In genomic region chr2:7674606-7675005, GRCh38 we compare ENCODE assay signal across 18 cellular contexts.
DNase-seq lines count a peak whose midpoint lies in the region; ATAC-seq, FAIRE-seq and TF ChIP-seq lines count a peak whose summit lies in the region.
"Had no signal": no experiment of that assay in that cellular context is flagged by ENCODE, and none has a peak within 500 bp of the region (broad histone marks: within the 10 kb centered on the region; RNA-seq: fewer than 3 reads in every experiment).

No MANE protein-coding gene starts in this region.

- H3K79me1 ChIP-seq in H1 (ENCODE audit: low read depth, low read length): no peaks in the 10 kb centered on the region

- H2BK5ac ChIP-seq in H1 (ENCODE audit: low read depth, low read length): no peak overlapping the region

- H3K4me2 ChIP-seq in H1 (ENCODE audit: insufficient read depth in 1 of 2, low read depth in 2 of 2, low read length in 2 of 2): no peak overlapping the region

- H3K4me1 Mint-ChIP-seq in activated naive CD8-positive, alpha-beta T cell (ENCODE audit: low read depth): peaks cover 53% of the 10 kb centered on the region
- peaks cover 53% of the 10 kb centered on the region for H3K4me1 Mint-ChIP-seq in activated naive CD8-positive, alpha-beta T cell treated with anti-CD3 and anti-CD28 coated beads for 36 hours

- H3K27me3 ChIP-seq in H1 (replicated peaks in 1 of 4; ENCODE audit: control insufficient read depth in 3 of 4, extremely low read depth in 1 of 4, insufficient read depth in 3 of 4, low read length in 3 of 4): no peaks in the 10 kb centered on the region
- H3K27me3 ChIP-seq: SJSA1 had no signal

- TF ChIP-seq POLR2A in H1 (IDR thresholded peaks at IDR 0.05; ENCODE audit: control extremely low read depth in 1 of 2, low read depth in 2 of 2, low read length in 2 of 2): no peak

- H3K4ac ChIP-seq in H1 (replicated peaks; ENCODE audit: insufficient read length, low read depth, low read length): no peak overlapping the region

- H3K9ac ChIP-seq in H1 (replicated peaks in 1 of 4; ENCODE audit: extremely low read depth in 1 of 4, low read depth in 3 of 4, low read length in 3 of 4): no peak overlapping the region

- POLR2A ChIA-PET in H1 (lab: Charles Lee; ENCODE audit: partially characterized antibody): no interaction called here

- FAIRE-seq in H1 (lab: Jason Lieb, UNC): no peak
- FAIRE-seq: A204.1, GM19239, HTR-8/SVneo had no signal

- no peak overlapping the region for H2AFZ ChIP-seq in H1 (ENCODE audit: low read length)

- no peak overlapping the region for H2BK12ac ChIP-seq in H1 (ENCODE audit: low read depth, low read length)

- peaks cover 0 to 6% of the 10 kb centered on the region in 2 experiments; a peak in 1 of 4 replicates for H3K9me3 ChIP-seq in H1 (ENCODE audit: insufficient read depth in 2 of 2, low read depth in 1 of 2, low read length in 1 of 2)
- H3K9me3 ChIP-seq: SJSA1 had no signal

- H3K23ac ChIP-seq in H1 (ENCODE audit: insufficient read length): no peak overlapping the region

- ATAC-seq in GM21528 (IDR thresholded peaks at IDR 0.05; ENCODE audit: low FRiP score, unreplicated experiment): no peak
- ATAC-seq in HG03159 (IDR thresholded peaks at IDR 0.05; ENCODE audit: unreplicated experiment): no peak
- ATAC-seq in left colon: no peak
- ATAC-seq: HCT116 had no signal

- H3K36me3 Mint-ChIP-seq in activated naive CD8-positive, alpha-beta T cell: peaks cover 2% of the 10 kb centered on the region
- peaks cover 43% of the 10 kb centered on the region for H3K36me3 Mint-ChIP-seq in activated naive CD8-positive, alpha-beta T cell treated with anti-CD3 and anti-CD28 coated beads for 36 hours
- H3K36me3 Mint-ChIP-seq: CD14-positive monocyte had no signal

- H3K18ac ChIP-seq in H1 (ENCODE audit: extremely low read depth, low read length): no peak overlapping the region

- no peak overlapping the region for H3K27ac ChIP-seq in H1 (ENCODE audit: low read depth, low read length)
- H3K27ac ChIP-seq: HL-60, SJSA1 had no signal

- no peak for DNase-seq in activated naive CD8-positive, alpha-beta T cell treated with anti-CD3 and anti-CD28 coated beads for 36 hours
- DNase-seq in NCI-H446 (lab: John Stamatoyannopoulos, UW): peak; percentile 18 to 81
- DNase-seq in H1 (ENCODE audit: low read depth in 1 of 2, low spot score in 2 of 2): no peak
- DNase-seq in left colon: no peak
- DNase-seq: COR-L47, NCI-H1417, NCI-H187 treated with DMSO at 0.1 percent for 48 hours, NCI-H82 had no signal

- CTCF ChIA-PET in H1 (lab: Charles Lee; ENCODE audit: partially characterized antibody): interaction anchor here (1.0 to 2.5 kb wide), 6 partner anchors 19 to 390 kb away, joined by 3 to 12 read pairs (median 4); no protein-coding TSS in a partner anchor

- peak overlapping the region; percentile 21 for H2BK120ac ChIP-seq in H1 (replicated peaks; ENCODE audit: low read depth, low read length)

- no peak overlapping the region for H3K14ac ChIP-seq in H1 (ENCODE audit: insufficient read length)

- TF ChIP-seq EP300 in H1 (IDR thresholded peaks at IDR 0.05; ENCODE audit: borderline replicate concordance in 1 of 2, low read depth in 2 of 2, low read length in 2 of 2): no peak

- no peak overlapping the region for H3K4me3 ChIP-seq in H1 (ENCODE audit: extremely low read depth in 1 of 4, insufficient read depth in 2 of 4, low read depth in 3 of 4, low read length in 4 of 4)
- H3K4me3 ChIP-seq: SJSA1 had no signal

- no peak for TF ChIP-seq RAD21 in H1 (IDR thresholded peaks at IDR 0.05 in 1 of 2, conservative IDR thresholded peaks at IDR 0.05 in 1 of 2; ENCODE audit: low read depth in 2 of 2, low read length in 2 of 2)

- H3K56ac ChIP-seq in H1 (replicated peaks; ENCODE audit: insufficient read length, low read depth, low read length): no peak overlapping the region

- H3K27ac Mint-ChIP-seq in activated naive CD8-positive, alpha-beta T cell: peak overlapping the region; percentile 10
- H3K27ac Mint-ChIP-seq in activated naive CD8-positive, alpha-beta T cell treated with anti-CD3 and anti-CD28 coated beads for 36 hours: no peak overlapping the region
- H3K27ac Mint-ChIP-seq: CD14-positive monocyte had no signal

- H3K27me3 Mint-ChIP-seq in activated naive CD8-positive, alpha-beta T cell: no peaks in the 10 kb centered on the region
- H3K27me3 Mint-ChIP-seq in activated naive CD8-positive, alpha-beta T cell treated with anti-CD3 and anti-CD28 coated beads for 36 hours: no peaks in the 10 kb centered on the region

- WGBS in H1 (ENCODE audit: extremely low coverage in 1 of 2, insufficient coverage in 1 of 2, insufficient read length in 1 of 2, insufficient replicate concordance in 2 of 2, low coverage in 1 of 2, low lambda C conversion rate in 2 of 2, missing lambda C conversion rate in 1 of 2), 2 experiments: 83% methylated on average over 2 of the region's 2 CpGs; no CpG with 5 or more reads in 1 of the 2 experiments

- no peaks in the 10 kb centered on the region for H3K23me2 ChIP-seq in H1 (ENCODE audit: low read depth, low read length)

- no peak overlapping the region for H3K4me3 Mint-ChIP-seq in activated naive CD8-positive, alpha-beta T cell
- H3K4me3 Mint-ChIP-seq in activated naive CD8-positive, alpha-beta T cell treated with anti-CD3 and anti-CD28 coated beads for 36 hours: no peak overlapping the region
- H3K4me3 Mint-ChIP-seq: CD14-positive monocyte had no signal

- peak overlapping the region; percentile 67; the same call in 1 of the 2 replicates for H2BK20ac ChIP-seq in H1 (ENCODE audit: low read length)

- no peaks in the 10 kb centered on the region for H4K20me1 ChIP-seq in H1 (replicated peaks in 1 of 2; ENCODE audit: control insufficient read depth in 1 of 2, insufficient read depth in 2 of 2, low read length in 2 of 2)

- H3K36me3 ChIP-seq in H1 (ENCODE audit: control insufficient read depth in 2 of 4, insufficient read depth in 4 of 4, low read length in 3 of 4): no peaks in the 10 kb centered on the region
- H3K36me3 ChIP-seq: SJSA1 had no signal

- H3K9me3 Mint-ChIP-seq in activated naive CD8-positive, alpha-beta T cell (ENCODE audit: low read depth): no peaks in the 10 kb centered on the region
- peaks cover 13% of the 10 kb centered on the region for H3K9me3 Mint-ChIP-seq in activated naive CD8-positive, alpha-beta T cell treated with anti-CD3 and anti-CD28 coated beads for 36 hours
- H3K9me3 Mint-ChIP-seq: CD14-positive monocyte had no signal

- no peak overlapping the region for H4K5ac ChIP-seq in H1 (ENCODE audit: insufficient read length, low read depth, low read length)

- intact Hi-C loops in left colon (cut with DNase I, micrococcal nuclease): no loop called here

- TF ChIP-seq CTCF in H1 (IDR thresholded peaks at IDR 0.05; ENCODE audit: control extremely low read depth in 1 of 3, insufficient read depth in 1 of 3, low read depth in 1 of 3, low read length in 3 of 3): no peak

- peak overlapping the region; percentile 26 for H4K91ac ChIP-seq in H1 (replicated peaks; ENCODE audit: insufficient read length, low read length)

- H2AK5ac ChIP-seq in H1 (ENCODE audit: low read depth, low read length): no peak overlapping the region

- H4K8ac ChIP-seq in H1 (ENCODE audit: extremely low read depth, insufficient read depth, low read length): no peak overlapping the region

- no peak overlapping the region for H2BK15ac ChIP-seq in H1 (ENCODE audit: low read length)

- H3K4me1 ChIP-seq in H1 (replicated peaks in 1 of 4; ENCODE audit: control insufficient read depth in 3 of 4, insufficient read depth in 4 of 4, low read length in 3 of 4): peaks cover 0 to 8% (median 0%) of the 10 kb centered on the region in 4 experiments; a peak in 3 of 7 replicates
- H3K4me1 ChIP-seq: SJSA1 had no signal

- H3K79me2 ChIP-seq in H1 (ENCODE audit: control insufficient read depth in 1 of 2, insufficient read depth in 2 of 2, low read length in 2 of 2): no peaks in the 10 kb centered on the region

TF ChIP-seq in H1, 55 proteins besides CTCF, POLR2A, EP300 and RAD21:
- no peak for TF ChIP-seq ATF2 (IDR thresholded peaks at IDR 0.05; ENCODE audit: low read length)
- TF ChIP-seq CBX5 (IDR thresholded peaks at IDR 0.05; ENCODE audit: low read depth, low read length): no peak
- TF ChIP-seq SIX5 (IDR thresholded peaks at IDR 0.05; ENCODE audit: low read depth, low read length): no peak
- no peak for TF ChIP-seq MAFK (IDR thresholded peaks at IDR 0.05; ENCODE audit: low read depth, low read length)
- TF ChIP-seq GABPA (IDR thresholded peaks at IDR 0.05; ENCODE audit: borderline replicate concordance, insufficient read depth, low read length): no peak
- TF ChIP-seq POLR2AphosphoS5 (IDR thresholded peaks at IDR 0.05; ENCODE audit: low read depth, low read length): no peak
- TF ChIP-seq NRF1 (IDR thresholded peaks at IDR 0.05; ENCODE audit: low read depth, low read length): no peak
- no peak for TF ChIP-seq TBP (IDR thresholded peaks at IDR 0.05; ENCODE audit: low read depth, low read length)
- TF ChIP-seq BRCA1 (IDR thresholded peaks at IDR 0.05; ENCODE audit: low read depth, low read length): no peak
- no peak for TF ChIP-seq SAP30 (IDR thresholded peaks at IDR 0.05; ENCODE audit: insufficient read depth, insufficient replicate concordance, low read length)
- no peak for TF ChIP-seq SP4 (IDR thresholded peaks at IDR 0.05; ENCODE audit: low read length)
- no peak for TF ChIP-seq FOSL1 (IDR thresholded peaks at IDR 0.05; ENCODE audit: insufficient read depth, low read depth, low read length)
- TF ChIP-seq TCF12 (IDR thresholded peaks at IDR 0.05; ENCODE audit: low read depth, low read length): no peak
- no peak for TF ChIP-seq YY1 (IDR thresholded peaks at IDR 0.05; ENCODE audit: low read depth, low read length)
- TF ChIP-seq SP2 (IDR thresholded peaks at IDR 0.05; ENCODE audit: low read length): no peak

Comparison
In these comparisons a context has a peak if more than half of its experiments do, and no peak if none do; other contexts are left out.
1. DNase-seq: peak in NCI-H446 (2 of 2); none in activated naive CD8-positive, alpha-beta T cell treated with anti-CD3 and anti-CD28 coated beads for 36 hours (single experiment), H1 (0 of 2) and left colon (0 of 2).